In genomic region chr2:74482801-74483674, GRCh38 we compare ENCODE assay signal across 1 cellular context.
TF ChIP-seq lines count a peak whose summit lies in the region.

A gene with protein sequence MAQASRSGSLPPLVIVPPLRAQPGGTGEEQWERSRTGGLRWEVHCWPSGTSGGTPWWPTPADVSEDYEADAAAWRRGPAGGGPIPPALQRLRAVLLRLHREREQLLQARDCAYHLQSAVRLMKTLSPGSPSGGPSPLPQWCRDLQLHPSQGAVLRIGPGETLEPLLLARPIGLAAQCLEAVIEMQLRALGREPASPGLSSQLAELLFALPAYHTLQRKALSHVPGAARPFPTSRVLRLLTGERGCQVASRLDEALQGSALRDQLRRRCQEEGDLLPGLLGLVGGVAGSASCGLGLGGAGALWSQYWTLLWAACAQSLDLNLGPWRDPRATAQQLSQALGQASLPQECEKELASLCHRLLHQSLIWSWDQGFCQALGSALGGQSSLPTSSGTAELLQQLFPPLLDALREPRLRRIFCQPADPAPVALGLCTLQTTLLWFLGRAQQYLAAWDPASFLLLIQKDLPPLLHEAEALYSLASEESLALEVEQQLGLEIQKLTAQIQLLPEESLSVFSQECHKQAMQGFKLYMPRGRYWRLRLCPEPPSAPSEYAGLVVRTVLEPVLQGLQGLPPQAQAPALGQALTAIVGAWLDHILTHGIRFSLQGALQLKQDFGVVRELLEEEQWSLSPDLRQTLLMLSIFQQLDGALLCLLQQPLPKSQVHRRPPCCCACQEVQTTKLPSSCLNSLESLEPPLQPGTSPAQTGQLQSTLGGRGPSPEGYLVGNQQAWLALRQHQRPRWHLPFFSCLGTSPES (minus strand): TSS chr2:74482998. CDS start chr2:74482837, 161 bp downstream.
TSS of gene TTC31 (plus strand) at chr2:74483081. CDS start at chr2:74483096, 15 bp downstream.

TF ChIP-seq in HepG2, 621 proteins besides CTCF, POLR2A, EP300 and RAD21 (continued from another document and continues in another):
- TF ChIP-seq, protein P1, sequence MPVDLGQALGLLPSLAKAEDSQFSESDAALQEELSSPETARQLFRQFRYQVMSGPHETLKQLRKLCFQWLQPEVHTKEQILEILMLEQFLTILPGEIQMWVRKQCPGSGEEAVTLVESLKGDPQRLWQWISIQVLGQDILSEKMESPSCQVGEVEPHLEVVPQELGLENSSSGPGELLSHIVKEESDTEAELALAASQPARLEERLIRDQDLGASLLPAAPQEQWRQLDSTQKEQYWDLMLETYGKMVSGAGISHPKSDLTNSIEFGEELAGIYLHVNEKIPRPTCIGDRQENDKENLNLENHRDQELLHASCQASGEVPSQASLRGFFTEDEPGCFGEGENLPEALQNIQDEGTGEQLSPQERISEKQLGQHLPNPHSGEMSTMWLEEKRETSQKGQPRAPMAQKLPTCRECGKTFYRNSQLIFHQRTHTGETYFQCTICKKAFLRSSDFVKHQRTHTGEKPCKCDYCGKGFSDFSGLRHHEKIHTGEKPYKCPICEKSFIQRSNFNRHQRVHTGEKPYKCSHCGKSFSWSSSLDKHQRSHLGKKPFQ (CRISPR knock-in tag; IDR thresholded peaks at IDR 0.05; ENCODE audit: insufficient replicate concordance): peak; percentile 37
- TF ChIP-seq TFE3 (CRISPR knock-in tag; IDR thresholded peaks at IDR 0.05) (no peak), MLX (CRISPR knock-in tag; IDR thresholded peaks at IDR 0.05) (peak; percentile 4; the same call in 1 of the 2 replicates), AKAP8 (CRISPR knock-in tag; IDR thresholded peaks at IDR 0.05) (peak; percentile 48; the same call in 1 of the 2 replicates), SNAPC2 (CRISPR knock-in tag; IDR thresholded peaks at IDR 0.05) (peak; percentile 86; the same call in 1 of the 2 replicates), ZBTB38 (CRISPR knock-in tag; IDR thresholded peaks at IDR 0.05) (no peak; the same call in 1 of the 2 replicates), HHEX (CRISPR knock-in tag; IDR thresholded peaks at IDR 0.05) (peak; percentile 58; the same call in 1 of the 2 replicates), ZSCAN9 (CRISPR knock-in tag; IDR thresholded peaks at IDR 0.05; ENCODE audit: borderline replicate concordance) (no peak; the same call in 1 of the 2 replicates), NBN (conservative IDR thresholded peaks at IDR 0.05) (no peak), CBX1 (IDR thresholded peaks at IDR 0.05; ENCODE audit: low read depth) (peak; percentile 88), ZNF484 (CRISPR knock-in tag; IDR thresholded peaks at IDR 0.05; ENCODE audit: borderline replicate concordance, low read depth) (no peak), ZSCAN21 (CRISPR knock-in tag; IDR thresholded peaks at IDR 0.05; ENCODE audit: borderline replicate concordance) (peak; percentile 21; the same call in 1 of the 2 replicates), ZIK1 (CRISPR knock-in tag; IDR thresholded peaks at IDR 0.05; ENCODE audit: borderline replicate concordance, low read depth) (peak; percentile 84), ZSCAN31 (CRISPR knock-in tag; IDR thresholded peaks at IDR 0.05; ENCODE audit: low read depth) (peak; percentile 48; the same call in 1 of the 2 replicates), ZNF501 (CRISPR knock-in tag; IDR thresholded peaks at IDR 0.05) (peak; percentile 99), TGIF2 (CRISPR knock-in tag; IDR thresholded peaks at IDR 0.05) (peak; percentile 84), ZNF674 (CRISPR knock-in tag; IDR thresholded peaks at IDR 0.05; ENCODE audit: low read depth) (0 out of 2 replicates have a peak, but pooled peaks have one; percentile 64), ELF1 (CRISPR knock-in tag; IDR thresholded peaks at IDR 0.05) (peak; percentile 90), DRAP1 (CRISPR knock-in tag; IDR thresholded peaks at IDR 0.05) (peak; percentile 90), CENPBD1 (CRISPR knock-in tag; IDR thresholded peaks at IDR 0.05; ENCODE audit: borderline replicate concordance, low read depth) (peak; percentile 96), ZNF619 (CRISPR knock-in tag; IDR thresholded peaks at IDR 0.05) (no peak; the same call in 1 of the 2 replicates), DDIT3 (CRISPR knock-in tag; IDR thresholded peaks at IDR 0.05) (no peak), ARNT2 (CRISPR knock-in tag; IDR thresholded peaks at IDR 0.05; ENCODE audit: low read depth) (peak; percentile 51; the same call in 1 of the 2 replicates), ZNF850 (CRISPR knock-in tag; conservative IDR thresholded peaks at IDR 0.05) (0 out of 2 replicates have a peak, but pooled peaks have one; percentile 91), ZNF816 (CRISPR knock-in tag; IDR thresholded peaks at IDR 0.05; ENCODE audit: borderline replicate concordance) (peak; percentile 75; the same call in 1 of the 2 replicates), DPF2 (CRISPR knock-in tag; IDR thresholded peaks at IDR 0.05; ENCODE audit: borderline replicate concordance, low read depth) (0 out of 2 replicates have a peak, but pooled peaks have one; percentile 8), ZNF136 (CRISPR knock-in tag; IDR thresholded peaks at IDR 0.05; ENCODE audit: low read depth) (peak; percentile 74), CEBPG (CRISPR knock-in tag; IDR thresholded peaks at IDR 0.05) (peak; percentile 17; the same call in 1 of the 2 replicates), MXI1 (IDR thresholded peaks at IDR 0.05; ENCODE audit: borderline replicate concordance, low read depth, low read length) (peak; percentile 81; the same call in 2 of the 3 replicates), ELF4 (CRISPR knock-in tag; IDR thresholded peaks at IDR 0.05; ENCODE audit: borderline replicate concordance) (peak; percentile 65), ZNF281 (CRISPR knock-in tag; IDR thresholded peaks at IDR 0.05; ENCODE audit: borderline replicate concordance) (peak; percentile 46; the same call in 1 of the 2 replicates), ZNF441 (CRISPR knock-in tag; IDR thresholded peaks at IDR 0.05; ENCODE audit: borderline replicate concordance) (peak; percentile 31)
- TF ChIP-seq, protein P2, sequence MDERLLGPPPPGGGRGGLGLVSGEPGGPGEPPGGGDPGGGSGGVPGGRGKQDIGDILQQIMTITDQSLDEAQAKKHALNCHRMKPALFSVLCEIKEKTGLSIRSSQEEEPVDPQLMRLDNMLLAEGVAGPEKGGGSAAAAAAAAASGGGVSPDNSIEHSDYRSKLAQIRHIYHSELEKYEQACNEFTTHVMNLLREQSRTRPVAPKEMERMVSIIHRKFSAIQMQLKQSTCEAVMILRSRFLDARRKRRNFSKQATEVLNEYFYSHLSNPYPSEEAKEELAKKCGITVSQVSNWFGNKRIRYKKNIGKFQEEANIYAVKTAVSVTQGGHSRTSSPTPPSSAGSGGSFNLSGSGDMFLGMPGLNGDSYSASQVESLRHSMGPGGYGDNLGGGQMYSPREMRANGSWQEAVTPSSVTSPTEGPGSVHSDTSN (CRISPR knock-in tag; IDR thresholded peaks at IDR 0.05): peak; percentile 37; the same call in 1 of the 2 replicates
- TF ChIP-seq, protein P3, sequence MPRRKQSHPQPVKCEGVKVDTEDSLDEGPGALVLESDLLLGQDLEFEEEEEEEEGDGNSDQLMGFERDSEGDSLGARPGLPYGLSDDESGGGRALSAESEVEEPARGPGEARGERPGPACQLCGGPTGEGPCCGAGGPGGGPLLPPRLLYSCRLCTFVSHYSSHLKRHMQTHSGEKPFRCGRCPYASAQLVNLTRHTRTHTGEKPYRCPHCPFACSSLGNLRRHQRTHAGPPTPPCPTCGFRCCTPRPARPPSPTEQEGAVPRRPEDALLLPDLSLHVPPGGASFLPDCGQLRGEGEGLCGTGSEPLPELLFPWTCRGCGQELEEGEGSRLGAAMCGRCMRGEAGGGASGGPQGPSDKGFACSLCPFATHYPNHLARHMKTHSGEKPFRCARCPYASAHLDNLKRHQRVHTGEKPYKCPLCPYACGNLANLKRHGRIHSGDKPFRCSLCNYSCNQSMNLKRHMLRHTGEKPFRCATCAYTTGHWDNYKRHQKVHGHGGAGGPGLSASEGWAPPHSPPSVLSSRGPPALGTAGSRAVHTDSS (CRISPR knock-in tag; conservative IDR thresholded peaks at IDR 0.05): no peak
- TF ChIP-seq, protein P4, sequence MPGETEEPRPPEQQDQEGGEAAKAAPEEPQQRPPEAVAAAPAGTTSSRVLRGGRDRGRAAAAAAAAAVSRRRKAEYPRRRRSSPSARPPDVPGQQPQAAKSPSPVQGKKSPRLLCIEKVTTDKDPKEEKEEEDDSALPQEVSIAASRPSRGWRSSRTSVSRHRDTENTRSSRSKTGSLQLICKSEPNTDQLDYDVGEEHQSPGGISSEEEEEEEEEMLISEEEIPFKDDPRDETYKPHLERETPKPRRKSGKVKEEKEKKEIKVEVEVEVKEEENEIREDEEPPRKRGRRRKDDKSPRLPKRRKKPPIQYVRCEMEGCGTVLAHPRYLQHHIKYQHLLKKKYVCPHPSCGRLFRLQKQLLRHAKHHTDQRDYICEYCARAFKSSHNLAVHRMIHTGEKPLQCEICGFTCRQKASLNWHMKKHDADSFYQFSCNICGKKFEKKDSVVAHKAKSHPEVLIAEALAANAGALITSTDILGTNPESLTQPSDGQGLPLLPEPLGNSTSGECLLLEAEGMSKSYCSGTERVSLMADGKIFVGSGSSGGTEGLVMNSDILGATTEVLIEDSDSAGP (CRISPR knock-in tag; IDR thresholded peaks at IDR 0.05; ENCODE audit: borderline replicate concordance): peak; percentile 92
- TF ChIP-seq, protein P5, sequence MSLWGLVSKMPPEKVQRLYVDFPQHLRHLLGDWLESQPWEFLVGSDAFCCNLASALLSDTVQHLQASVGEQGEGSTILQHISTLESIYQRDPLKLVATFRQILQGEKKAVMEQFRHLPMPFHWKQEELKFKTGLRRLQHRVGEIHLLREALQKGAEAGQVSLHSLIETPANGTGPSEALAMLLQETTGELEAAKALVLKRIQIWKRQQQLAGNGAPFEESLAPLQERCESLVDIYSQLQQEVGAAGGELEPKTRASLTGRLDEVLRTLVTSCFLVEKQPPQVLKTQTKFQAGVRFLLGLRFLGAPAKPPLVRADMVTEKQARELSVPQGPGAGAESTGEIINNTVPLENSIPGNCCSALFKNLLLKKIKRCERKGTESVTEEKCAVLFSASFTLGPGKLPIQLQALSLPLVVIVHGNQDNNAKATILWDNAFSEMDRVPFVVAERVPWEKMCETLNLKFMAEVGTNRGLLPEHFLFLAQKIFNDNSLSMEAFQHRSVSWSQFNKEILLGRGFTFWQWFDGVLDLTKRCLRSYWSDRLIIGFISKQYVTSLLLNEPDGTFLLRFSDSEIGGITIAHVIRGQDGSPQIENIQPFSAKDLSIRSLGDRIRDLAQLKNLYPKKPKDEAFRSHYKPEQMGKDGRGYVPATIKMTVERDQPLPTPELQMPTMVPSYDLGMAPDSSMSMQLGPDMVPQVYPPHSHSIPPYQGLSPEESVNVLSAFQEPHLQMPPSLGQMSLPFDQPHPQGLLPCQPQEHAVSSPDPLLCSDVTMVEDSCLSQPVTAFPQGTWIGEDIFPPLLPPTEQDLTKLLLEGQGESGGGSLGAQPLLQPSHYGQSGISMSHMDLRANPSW (CRISPR knock-in tag; IDR thresholded peaks at IDR 0.05; ENCODE audit: borderline replicate concordance): peak; percentile 97
